In the genomic region with DNA sequence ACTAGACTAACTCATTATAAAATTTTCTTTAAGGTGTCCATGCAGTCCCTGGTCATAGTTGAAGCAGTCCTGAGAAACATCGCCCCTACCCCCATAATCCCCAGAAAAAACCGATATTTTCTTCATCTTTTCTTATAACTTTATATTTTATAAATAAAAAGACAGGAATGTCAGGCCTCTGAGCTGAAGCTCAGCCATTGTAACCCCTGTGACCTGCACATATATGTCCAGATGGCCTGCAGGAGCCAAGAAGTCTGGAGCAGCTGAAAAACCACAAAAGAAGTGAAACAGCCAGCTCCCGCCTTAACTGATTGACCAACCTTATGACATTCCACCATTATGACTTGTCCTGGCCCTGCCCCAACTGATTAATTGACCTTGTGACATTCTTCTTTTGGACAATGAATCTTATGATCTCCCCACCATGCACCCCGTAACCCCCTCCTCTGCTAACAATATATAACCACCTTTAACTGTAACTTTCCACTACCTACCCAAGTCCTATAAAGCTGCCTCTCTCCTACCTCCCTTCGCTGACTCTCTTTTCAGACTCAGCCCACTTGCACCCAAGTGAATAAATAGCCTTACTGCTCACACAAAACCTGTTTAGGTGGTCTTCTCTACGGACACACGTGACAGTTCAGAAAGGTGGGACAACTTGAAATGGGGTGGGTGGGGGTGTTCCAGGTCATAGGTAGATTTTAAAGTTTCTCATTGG, we compare ENCODE assay signal across 2 cellular contexts.
TF ChIP-seq lines count a peak whose summit lies in the region.
"Not testable (repeated sequence)": the region's sequence is repeated elsewhere in the genome, so short reads cannot be mapped to it uniquely, and the experiment has no call there.

No MANE protein-coding gene starts in this region.

TF ChIP-seq in SK-N-SH treated with all-trans-retinoic acid at 6 μM for 48 hours, 23 proteins besides CTCF, POLR2A, EP300 and RAD21:
- TF ChIP-seq ZFP3 (CRISPR knock-in tag; IDR thresholded peaks at IDR 0.05) = peak; percentile 49; the same call in 1 of the 2 replicates
- 0 out of 2 replicates have a peak, but pooled peaks have one; percentile 46 for TF ChIP-seq CSDC2 (CRISPR knock-in tag; IDR thresholded peaks at IDR 0.05)
- TF ChIP-seq ISL1 (CRISPR knock-in tag; IDR thresholded peaks at IDR 0.05) = peak; percentile 60
- peak; percentile 74 for TF ChIP-seq SNAI2 (CRISPR knock-in tag; IDR thresholded peaks at IDR 0.05)

TF ChIP-seq in K562, 482 proteins besides CTCF, POLR2A, EP300 and RAD21 (continues in another document):
- TF ChIP-seq BCOR (IDR thresholded peaks at IDR 0.05) = peak; percentile 42
- TF ChIP-seq, protein P1, sequence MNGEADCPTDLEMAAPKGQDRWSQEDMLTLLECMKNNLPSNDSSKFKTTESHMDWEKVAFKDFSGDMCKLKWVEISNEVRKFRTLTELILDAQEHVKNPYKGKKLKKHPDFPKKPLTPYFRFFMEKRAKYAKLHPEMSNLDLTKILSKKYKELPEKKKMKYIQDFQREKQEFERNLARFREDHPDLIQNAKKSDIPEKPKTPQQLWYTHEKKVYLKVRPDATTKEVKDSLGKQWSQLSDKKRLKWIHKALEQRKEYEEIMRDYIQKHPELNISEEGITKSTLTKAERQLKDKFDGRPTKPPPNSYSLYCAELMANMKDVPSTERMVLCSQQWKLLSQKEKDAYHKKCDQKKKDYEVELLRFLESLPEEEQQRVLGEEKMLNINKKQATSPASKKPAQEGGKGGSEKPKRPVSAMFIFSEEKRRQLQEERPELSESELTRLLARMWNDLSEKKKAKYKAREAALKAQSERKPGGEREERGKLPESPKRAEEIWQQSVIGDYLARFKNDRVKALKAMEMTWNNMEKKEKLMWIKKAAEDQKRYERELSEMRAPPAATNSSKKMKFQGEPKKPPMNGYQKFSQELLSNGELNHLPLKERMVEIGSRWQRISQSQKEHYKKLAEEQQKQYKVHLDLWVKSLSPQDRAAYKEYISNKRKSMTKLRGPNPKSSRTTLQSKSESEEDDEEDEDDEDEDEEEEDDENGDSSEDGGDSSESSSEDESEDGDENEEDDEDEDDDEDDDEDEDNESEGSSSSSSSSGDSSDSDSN (IDR thresholded peaks at IDR 0.05; ENCODE audit: borderline replicate concordance in 1 of 2, low read depth in 2 of 2, low read length in 2 of 2) = 0 out of 4 replicates have a peak, but pooled peaks of 1 of the 2 experiments have one; percentile 34
- not testable (repeated sequence) for TF ChIP-seq ATF1 (CRISPR knock-in tag; IDR thresholded peaks at IDR 0.05)
- TF ChIP-seq ATF1 (tag; IDR thresholded peaks at IDR 0.05) = peak; percentile 45; the same call in 1 of the 2 replicates
- TF ChIP-seq, protein P2, sequence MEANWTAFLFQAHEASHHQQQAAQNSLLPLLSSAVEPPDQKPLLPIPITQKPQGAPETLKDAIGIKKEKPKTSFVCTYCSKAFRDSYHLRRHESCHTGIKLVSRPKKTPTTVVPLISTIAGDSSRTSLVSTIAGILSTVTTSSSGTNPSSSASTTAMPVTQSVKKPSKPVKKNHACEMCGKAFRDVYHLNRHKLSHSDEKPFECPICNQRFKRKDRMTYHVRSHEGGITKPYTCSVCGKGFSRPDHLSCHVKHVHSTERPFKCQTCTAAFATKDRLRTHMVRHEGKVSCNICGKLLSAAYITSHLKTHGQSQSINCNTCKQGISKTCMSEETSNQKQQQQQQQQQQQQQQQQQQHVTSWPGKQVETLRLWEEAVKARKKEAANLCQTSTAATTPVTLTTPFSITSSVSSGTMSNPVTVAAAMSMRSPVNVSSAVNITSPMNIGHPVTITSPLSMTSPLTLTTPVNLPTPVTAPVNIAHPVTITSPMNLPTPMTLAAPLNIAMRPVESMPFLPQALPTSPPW (CRISPR knock-in tag; IDR thresholded peaks at IDR 0.05) = peak; percentile 60
- TF ChIP-seq, protein P3, sequence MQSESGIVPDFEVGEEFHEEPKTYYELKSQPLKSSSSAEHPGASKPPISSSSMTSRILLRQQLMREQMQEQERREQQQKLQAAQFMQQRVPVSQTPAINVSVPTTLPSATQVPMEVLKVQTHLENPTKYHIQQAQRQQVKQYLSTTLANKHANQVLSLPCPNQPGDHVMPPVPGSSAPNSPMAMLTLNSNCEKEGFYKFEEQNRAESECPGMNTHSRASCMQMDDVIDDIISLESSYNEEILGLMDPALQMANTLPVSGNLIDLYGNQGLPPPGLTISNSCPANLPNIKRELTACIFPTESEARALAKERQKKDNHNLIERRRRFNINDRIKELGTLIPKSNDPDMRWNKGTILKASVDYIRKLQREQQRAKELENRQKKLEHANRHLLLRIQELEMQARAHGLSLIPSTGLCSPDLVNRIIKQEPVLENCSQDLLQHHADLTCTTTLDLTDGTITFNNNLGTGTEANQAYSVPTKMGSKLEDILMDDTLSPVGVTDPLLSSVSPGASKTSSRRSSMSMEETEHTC (IDR thresholded peaks at IDR 0.05) = peak; percentile 94
- TF ChIP-seq, protein P4, sequence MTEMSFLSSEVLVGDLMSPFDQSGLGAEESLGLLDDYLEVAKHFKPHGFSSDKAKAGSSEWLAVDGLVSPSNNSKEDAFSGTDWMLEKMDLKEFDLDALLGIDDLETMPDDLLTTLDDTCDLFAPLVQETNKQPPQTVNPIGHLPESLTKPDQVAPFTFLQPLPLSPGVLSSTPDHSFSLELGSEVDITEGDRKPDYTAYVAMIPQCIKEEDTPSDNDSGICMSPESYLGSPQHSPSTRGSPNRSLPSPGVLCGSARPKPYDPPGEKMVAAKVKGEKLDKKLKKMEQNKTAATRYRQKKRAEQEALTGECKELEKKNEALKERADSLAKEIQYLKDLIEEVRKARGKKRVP (CRISPR knock-in tag; IDR thresholded peaks at IDR 0.05) = peak; percentile 91
- TF ChIP-seq SMARCA5 (IDR thresholded peaks at IDR 0.05) = peak; percentile 61; the same call in 1 of the 2 replicates
- TF ChIP-seq PTTG1 (tag; IDR thresholded peaks at IDR 0.05; ENCODE audit: low read depth) = peak; percentile 68
- TF ChIP-seq, protein P5, sequence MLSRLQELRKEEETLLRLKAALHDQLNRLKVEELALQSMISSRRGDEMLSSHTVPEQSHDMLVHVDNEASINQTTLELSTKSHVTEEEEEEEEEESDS (CRISPR knock-in tag; IDR thresholded peaks at IDR 0.05) = 0 out of 2 replicates have a peak, but pooled peaks have one; percentile 22
- peak; percentile 24 to 66; a peak in 3 of 4 replicates for TF ChIP-seq TRIM24 (IDR thresholded peaks at IDR 0.05)
- peak; percentile 91 for TF ChIP-seq HMG20A (CRISPR knock-in tag; conservative IDR thresholded peaks at IDR 0.05)
- TF ChIP-seq ZNF133 (CRISPR knock-in tag; IDR thresholded peaks at IDR 0.05) = 0 out of 2 replicates have a peak, but pooled peaks have one; percentile 60
- TF ChIP-seq TAF9B (IDR thresholded peaks at IDR 0.05; ENCODE audit: partially characterized antibody) = peak; percentile 86
- 0 out of 2 replicates have a peak, but pooled peaks have one; percentile 50 for TF ChIP-seq POLR2H (tag; IDR thresholded peaks at IDR 0.05; ENCODE audit: low read depth)
- TF ChIP-seq, protein P6, sequence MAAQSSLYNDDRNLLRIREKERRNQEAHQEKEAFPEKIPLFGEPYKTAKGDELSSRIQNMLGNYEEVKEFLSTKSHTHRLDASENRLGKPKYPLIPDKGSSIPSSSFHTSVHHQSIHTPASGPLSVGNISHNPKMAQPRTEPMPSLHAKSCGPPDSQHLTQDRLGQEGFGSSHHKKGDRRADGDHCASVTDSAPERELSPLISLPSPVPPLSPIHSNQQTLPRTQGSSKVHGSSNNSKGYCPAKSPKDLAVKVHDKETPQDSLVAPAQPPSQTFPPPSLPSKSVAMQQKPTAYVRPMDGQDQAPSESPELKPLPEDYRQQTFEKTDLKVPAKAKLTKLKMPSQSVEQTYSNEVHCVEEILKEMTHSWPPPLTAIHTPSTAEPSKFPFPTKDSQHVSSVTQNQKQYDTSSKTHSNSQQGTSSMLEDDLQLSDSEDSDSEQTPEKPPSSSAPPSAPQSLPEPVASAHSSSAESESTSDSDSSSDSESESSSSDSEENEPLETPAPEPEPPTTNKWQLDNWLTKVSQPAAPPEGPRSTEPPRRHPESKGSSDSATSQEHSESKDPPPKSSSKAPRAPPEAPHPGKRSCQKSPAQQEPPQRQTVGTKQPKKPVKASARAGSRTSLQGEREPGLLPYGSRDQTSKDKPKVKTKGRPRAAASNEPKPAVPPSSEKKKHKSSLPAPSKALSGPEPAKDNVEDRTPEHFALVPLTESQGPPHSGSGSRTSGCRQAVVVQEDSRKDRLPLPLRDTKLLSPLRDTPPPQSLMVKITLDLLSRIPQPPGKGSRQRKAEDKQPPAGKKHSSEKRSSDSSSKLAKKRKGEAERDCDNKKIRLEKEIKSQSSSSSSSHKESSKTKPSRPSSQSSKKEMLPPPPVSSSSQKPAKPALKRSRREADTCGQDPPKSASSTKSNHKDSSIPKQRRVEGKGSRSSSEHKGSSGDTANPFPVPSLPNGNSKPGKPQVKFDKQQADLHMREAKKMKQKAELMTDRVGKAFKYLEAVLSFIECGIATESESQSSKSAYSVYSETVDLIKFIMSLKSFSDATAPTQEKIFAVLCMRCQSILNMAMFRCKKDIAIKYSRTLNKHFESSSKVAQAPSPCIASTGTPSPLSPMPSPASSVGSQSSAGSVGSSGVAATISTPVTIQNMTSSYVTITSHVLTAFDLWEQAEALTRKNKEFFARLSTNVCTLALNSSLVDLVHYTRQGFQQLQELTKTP (IDR thresholded peaks at IDR 0.05; ENCODE audit: low read depth in 1 of 2, partially characterized antibody in 2 of 2) = peak in 1 of 2 experiments; percentile 36
- TF ChIP-seq ZNF174 (CRISPR knock-in tag; IDR thresholded peaks at IDR 0.05) = peak; percentile 84; the same call in 1 of the 2 replicates
- 0 out of 2 replicates have a peak, but pooled peaks have one; percentile 20 for TF ChIP-seq ZNF324 (CRISPR knock-in tag; IDR thresholded peaks at IDR 0.05)
- TF ChIP-seq ZNF766 (CRISPR knock-in tag; conservative IDR thresholded peaks at IDR 0.05) = peak; percentile 70; the same call in 1 of the 2 replicates
- TF ChIP-seq, protein P7, sequence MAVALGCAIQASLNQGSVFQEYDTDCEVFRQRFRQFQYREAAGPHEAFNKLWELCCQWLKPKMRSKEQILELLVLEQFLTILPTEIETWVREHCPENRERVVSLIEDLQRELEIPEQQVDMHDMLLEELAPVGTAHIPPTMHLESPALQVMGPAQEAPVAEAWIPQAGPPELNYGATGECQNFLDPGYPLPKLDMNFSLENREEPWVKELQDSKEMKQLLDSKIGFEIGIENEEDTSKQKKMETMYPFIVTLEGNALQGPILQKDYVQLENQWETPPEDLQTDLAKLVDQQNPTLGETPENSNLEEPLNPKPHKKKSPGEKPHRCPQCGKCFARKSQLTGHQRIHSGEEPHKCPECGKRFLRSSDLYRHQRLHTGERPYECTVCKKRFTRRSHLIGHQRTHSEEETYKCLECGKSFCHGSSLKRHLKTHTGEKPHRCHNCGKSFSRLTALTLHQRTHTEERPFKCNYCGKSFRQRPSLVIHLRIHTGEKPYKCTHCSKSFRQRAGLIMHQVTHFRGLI (CRISPR knock-in tag; IDR thresholded peaks at IDR 0.05) = peak; percentile 91
- peak; percentile 68; the same call in 1 of the 2 replicates for TF ChIP-seq ZNF134 (CRISPR knock-in tag; conservative IDR thresholded peaks at IDR 0.05)
- peak; percentile 95 for TF ChIP-seq ZFP1 (CRISPR knock-in tag; IDR thresholded peaks at IDR 0.05)
- TF ChIP-seq SMAD3 (CRISPR knock-in tag; conservative IDR thresholded peaks at IDR 0.05) = peak; percentile 89
- TF ChIP-seq ZNF23 (CRISPR knock-in tag; IDR thresholded peaks at IDR 0.05) = 0 out of 2 replicates have a peak, but pooled peaks have one; percentile 40
- TF ChIP-seq ZKSCAN3 (CRISPR knock-in tag; IDR thresholded peaks at IDR 0.05) = peak; percentile 66; the same call in 1 of the 2 replicates
- TF ChIP-seq CEBPG (CRISPR knock-in tag; IDR thresholded peaks at IDR 0.05) = peak; percentile 64
- TF ChIP-seq CEBPG (tag; conservative IDR thresholded peaks at IDR 0.05 in 1 of 2, IDR thresholded peaks at IDR 0.05 in 1 of 2) = peak; percentile 56 to 59; a peak in 2 of 4 replicates
- peak; percentile 75 for TF ChIP-seq NFRKB (IDR thresholded peaks at IDR 0.05; ENCODE audit: low read depth)
- TF ChIP-seq, protein P8, sequence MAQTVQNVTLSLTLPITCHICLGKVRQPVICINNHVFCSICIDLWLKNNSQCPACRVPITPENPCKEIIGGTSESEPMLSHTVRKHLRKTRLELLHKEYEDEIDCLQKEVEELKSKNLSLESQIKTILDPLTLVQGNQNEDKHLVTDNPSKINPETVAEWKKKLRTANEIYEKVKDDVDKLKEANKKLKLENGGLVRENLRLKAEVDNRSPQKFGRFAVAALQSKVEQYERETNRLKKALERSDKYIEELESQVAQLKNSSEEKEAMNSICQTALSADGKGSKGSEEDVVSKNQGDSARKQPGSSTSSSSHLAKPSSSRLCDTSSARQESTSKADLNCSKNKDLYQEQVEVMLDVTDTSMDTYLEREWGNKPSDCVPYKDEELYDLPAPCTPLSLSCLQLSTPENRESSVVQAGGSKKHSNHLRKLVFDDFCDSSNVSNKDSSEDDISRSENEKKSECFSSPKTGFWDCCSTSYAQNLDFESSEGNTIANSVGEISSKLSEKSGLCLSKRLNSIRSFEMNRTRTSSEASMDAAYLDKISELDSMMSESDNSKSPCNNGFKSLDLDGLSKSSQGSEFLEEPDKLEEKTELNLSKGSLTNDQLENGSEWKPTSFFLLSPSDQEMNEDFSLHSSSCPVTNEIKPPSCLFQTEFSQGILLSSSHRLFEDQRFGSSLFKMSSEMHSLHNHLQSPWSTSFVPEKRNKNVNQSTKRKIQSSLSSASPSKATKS (CRISPR knock-in tag; IDR thresholded peaks at IDR 0.05) = peak; percentile 89
- TF ChIP-seq ZNF583 (CRISPR knock-in tag; IDR thresholded peaks at IDR 0.05) = peak; percentile 96
- peak in 1 of 2 experiments; percentile 75; a peak in 2 of 4 replicates for TF ChIP-seq RCOR1 (IDR thresholded peaks at IDR 0.05; ENCODE audit: borderline replicate concordance in 1 of 2, low read depth in 2 of 2, low read length in 2 of 2)
- TF ChIP-seq, protein P9, sequence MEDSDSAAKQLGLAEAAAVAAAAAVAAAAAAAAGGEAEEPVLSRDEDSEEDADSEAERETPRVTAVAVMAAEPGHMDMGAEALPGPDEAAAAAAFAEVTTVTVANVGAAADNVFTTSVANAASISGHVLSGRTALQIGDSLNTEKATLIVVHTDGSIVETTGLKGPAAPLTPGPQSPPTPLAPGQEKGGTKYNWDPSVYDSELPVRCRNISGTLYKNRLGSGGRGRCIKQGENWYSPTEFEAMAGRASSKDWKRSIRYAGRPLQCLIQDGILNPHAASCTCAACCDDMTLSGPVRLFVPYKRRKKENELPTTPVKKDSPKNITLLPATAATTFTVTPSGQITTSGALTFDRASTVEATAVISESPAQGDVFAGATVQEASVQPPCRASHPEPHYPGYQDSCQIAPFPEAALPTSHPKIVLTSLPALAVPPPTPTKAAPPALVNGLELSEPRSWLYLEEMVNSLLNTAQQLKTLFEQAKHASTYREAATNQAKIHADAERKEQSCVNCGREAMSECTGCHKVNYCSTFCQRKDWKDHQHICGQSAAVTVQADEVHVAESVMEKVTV (CRISPR knock-in tag; IDR thresholded peaks at IDR 0.05) = 0 out of 2 replicates have a peak, but pooled peaks have one; percentile 57
- TF ChIP-seq, protein P10, sequence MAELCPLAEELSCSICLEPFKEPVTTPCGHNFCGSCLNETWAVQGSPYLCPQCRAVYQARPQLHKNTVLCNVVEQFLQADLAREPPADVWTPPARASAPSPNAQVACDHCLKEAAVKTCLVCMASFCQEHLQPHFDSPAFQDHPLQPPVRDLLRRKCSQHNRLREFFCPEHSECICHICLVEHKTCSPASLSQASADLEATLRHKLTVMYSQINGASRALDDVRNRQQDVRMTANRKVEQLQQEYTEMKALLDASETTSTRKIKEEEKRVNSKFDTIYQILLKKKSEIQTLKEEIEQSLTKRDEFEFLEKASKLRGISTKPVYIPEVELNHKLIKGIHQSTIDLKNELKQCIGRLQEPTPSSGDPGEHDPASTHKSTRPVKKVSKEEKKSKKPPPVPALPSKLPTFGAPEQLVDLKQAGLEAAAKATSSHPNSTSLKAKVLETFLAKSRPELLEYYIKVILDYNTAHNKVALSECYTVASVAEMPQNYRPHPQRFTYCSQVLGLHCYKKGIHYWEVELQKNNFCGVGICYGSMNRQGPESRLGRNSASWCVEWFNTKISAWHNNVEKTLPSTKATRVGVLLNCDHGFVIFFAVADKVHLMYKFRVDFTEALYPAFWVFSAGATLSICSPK (IDR thresholded peaks at IDR 0.05; ENCODE audit: borderline replicate concordance) = 0 out of 2 replicates have a peak, but pooled peaks have one; percentile 31
- TF ChIP-seq SMAD1 (IDR thresholded peaks at IDR 0.05; ENCODE audit: low read depth, low read length, partially characterized antibody) = peak; percentile 49
